In the genomic region with DNA sequence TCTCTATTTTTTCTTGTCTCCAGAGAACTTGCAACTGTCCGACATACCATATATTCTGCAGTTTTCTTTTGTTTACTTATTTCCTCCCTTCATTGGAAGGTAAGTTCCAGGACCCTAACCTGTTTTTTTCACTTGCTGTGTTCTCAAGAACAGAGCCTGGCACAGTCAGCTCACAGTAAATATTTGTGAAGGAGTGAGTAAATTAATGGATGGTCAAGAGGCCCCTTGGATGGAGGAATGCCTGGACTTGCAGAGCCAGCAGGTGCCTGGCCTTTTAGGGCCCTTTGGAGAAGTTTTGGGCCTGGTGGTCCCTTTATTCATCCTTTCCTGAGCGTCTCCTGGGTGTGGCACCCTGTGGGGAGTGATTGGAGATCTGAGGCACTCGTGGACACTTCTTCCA, we compare ENCODE assay signal across 20 cellular contexts.
DNase-seq lines count a peak whose midpoint lies in the region; ATAC-seq and TF ChIP-seq lines count a peak whose summit lies in the region.
"Had no signal": no experiment of that assay in that cellular context is flagged by ENCODE, and none has a peak within 500 bp of the region (broad histone marks: within the 10 kb centered on the region; RNA-seq: fewer than 3 reads in every experiment).

No MANE protein-coding gene starts in this region.

- TF ChIP-seq POLR2A in heart left ventricle (IDR thresholded peaks at IDR 0.05) (no peak), body of pancreas (IDR thresholded peaks at IDR 0.05) (no peak)

- no peak overlapping the region for H3K4me3 Mint-ChIP-seq in GM23338
- H3K4me3 Mint-ChIP-seq: B cell; CD4-positive, alpha-beta T cell; CD8-positive, alpha-beta T cell had no signal

- H3K9me3 Mint-ChIP-seq in GM23338 = peaks cover 45% of the 10 kb centered on the region
- H3K9me3 Mint-ChIP-seq: CD4-positive, alpha-beta T cell; CD8-positive, alpha-beta T cell had no signal

- no peak overlapping the region for H3K27ac Mint-ChIP-seq in GM23338
- H3K27ac Mint-ChIP-seq: B cell; CD4-positive, alpha-beta T cell; CD8-positive, alpha-beta T cell had no signal

- H3K27ac ChIP-seq in heart left ventricle = no peak overlapping the region
- peak overlapping the region; percentile 40 for H3K27ac ChIP-seq in hepatocyte
- no peak overlapping the region for H3K27ac ChIP-seq in lower lobe of right lung
- no peak overlapping the region for H3K27ac ChIP-seq in upper lobe of right lung
- H3K27ac ChIP-seq in body of pancreas = no peak overlapping the region
- no peak overlapping the region for H3K27ac ChIP-seq in GM23338 (ENCODE audit: low read depth)
- H3K27ac ChIP-seq: 22Rv1; A549; BLaER1 treated with 17β-estradiol and CSF1 and Interleukin-3, amounts not matched to agents 10 nM and 100 nM; C4-2B had no signal

- H4K20me1 ChIP-seq in hepatocyte (ENCODE audit: insufficient read depth, poor library complexity, severe bottlenecking) (no peaks in the 10 kb centered on the region), GM23338 (replicated peaks; ENCODE audit: insufficient read depth) (no peaks in the 10 kb centered on the region)
- H4K20me1 ChIP-seq: BLaER1 treated with 17β-estradiol and CSF1 and Interleukin-3, amounts not matched to agents 10 nM and 100 nM had no signal

- H3K27me3 Mint-ChIP-seq in GM23338 (ENCODE audit: insufficient read depth, low read depth, poor library complexity) = peaks cover 2% of the 10 kb centered on the region
- H3K27me3 Mint-ChIP-seq: B cell had no signal

- no peaks in the 10 kb centered on the region; the same call in 1 of the 2 replicates for H3F3A ChIP-seq in GM23338 (replicated peaks; ENCODE audit: low read depth)

- 66 to 80% (median 76%) methylated on average over 3 of the region's 3 CpGs for WGBS in heart left ventricle, 4 donors
- WGBS in hepatocyte (ENCODE audit: low lambda C conversion rate, missing lambda C conversion rate) = 82% methylated on average over 3 of the region's 3 CpGs
- WGBS in body of pancreas, 2 donors = 64 to 68% methylated on average over 2 to 3 of the region's 3 CpGs

- no peaks in the 10 kb centered on the region for H3K9me2 ChIP-seq in hepatocyte (replicated peaks; ENCODE audit: insufficient read depth)
- H3K9me2 ChIP-seq in GM23338 (ENCODE audit: insufficient read depth) = 0 out of 2 replicates have a peak, but pooled peaks cover 9% of the 10 kb centered on the region

- no peak overlapping the region for H3K4me2 ChIP-seq in hepatocyte
- H3K4me2 ChIP-seq in GM23338 = no peak overlapping the region
- H3K4me2 ChIP-seq: A549; BLaER1 treated with 17β-estradiol and CSF1 and Interleukin-3, amounts not matched to agents 10 nM and 100 nM had no signal

- peak; percentile 5 for DNase-seq in cardiac septum (ENCODE audit: low spot score)
- DNase-seq in heart left ventricle = no peak
- DNase-seq in hepatocyte (ENCODE audit: low spot score) = no peak
- no peak for DNase-seq in lower lobe of right lung
- DNase-seq in upper lobe of right lung = no peak
- DNase-seq in body of pancreas = no peak
- no peak for DNase-seq in mesenteric fat pad (ENCODE audit: low spot score)
- DNase-seq in GM23338 (ENCODE audit: low spot score) = no peak
- DNase-seq: AML-193; Caco-2; Calu3; CD4-positive, alpha-beta T cell; CD8-positive, alpha-beta T cell; DMS79 treated with DMSO at 0.1 percent for 48 hours; GF-D8 had no signal

- no peaks in the 10 kb centered on the region for H3K79me2 ChIP-seq in hepatocyte
- H3K79me2 ChIP-seq in GM23338 (replicated peaks; ENCODE audit: insufficient read depth) = no peaks in the 10 kb centered on the region

- ATAC-seq in heart left ventricle (no peak), lower lobe of right lung (peak; percentile 66 to 71), upper lobe of right lung (peak; percentile 74), body of pancreas (no peak), GM23338 (no peak)
- ATAC-seq: A549; CD8-positive, alpha-beta T cell had no signal

- H3K9me3 ChIP-seq in heart left ventricle = peaks cover 0 to 8% (median 0%) of the 10 kb centered on the region in 12 donors
- no peaks in the 10 kb centered on the region for H3K9me3 ChIP-seq in hepatocyte (ENCODE audit: low read depth)
- no peaks in the 10 kb centered on the region for H3K9me3 ChIP-seq in lower lobe of right lung
- no peaks in the 10 kb centered on the region for H3K9me3 ChIP-seq in upper lobe of right lung
- H3K9me3 ChIP-seq in body of pancreas = no peaks in the 10 kb centered on the region
- H3K9me3 ChIP-seq: A549, Caco-2 had no signal

- H3K27me3 ChIP-seq in heart left ventricle (peaks cover 0 to 9% (median 0%) of the 10 kb centered on the region in 9 donors), hepatocyte (no peaks in the 10 kb centered on the region), lower lobe of right lung (ENCODE audit: low read depth) (no peaks in the 10 kb centered on the region), upper lobe of right lung (no peaks in the 10 kb centered on the region), body of pancreas (no peaks in the 10 kb centered on the region), GM23338 (ENCODE audit: insufficient read depth) (peaks cover 4% of the 10 kb centered on the region; the same call in 1 of the 2 replicates)
- H3K27me3 ChIP-seq: BLaER1 treated with 17β-estradiol and CSF1 and Interleukin-3, amounts not matched to agents 10 nM and 100 nM had no signal

- peaks cover 2% of the 10 kb centered on the region for H3K4me1 Mint-ChIP-seq in GM23338
- H3K4me1 Mint-ChIP-seq: B cell had no signal

- no peak overlapping the region for H3K4me3 ChIP-seq in heart left ventricle
- H3K4me3 ChIP-seq in hepatocyte = no peak overlapping the region
- H3K4me3 ChIP-seq in lower lobe of right lung = no peak overlapping the region
- H3K4me3 ChIP-seq in upper lobe of right lung = no peak overlapping the region
- no peak overlapping the region for H3K4me3 ChIP-seq in body of pancreas
- no peak overlapping the region for H3K4me3 ChIP-seq in GM23338
- H3K4me3 ChIP-seq: A549; BLaER1 treated with 17β-estradiol and CSF1 and Interleukin-3, amounts not matched to agents 10 nM and 100 nM had no signal

- intact Hi-C loops in cardiac septum (cut with DNase I) = no loop called here
- intact Hi-C loops in heart left ventricle (cut with DNase I) = no loop called here
- intact Hi-C loops in lower lobe of right lung (cut with DNase I) = no loop called here
- intact Hi-C loops in upper lobe of right lung (cut with DNase I) = no loop called here
- intact Hi-C loops in body of pancreas (cut with DNase I) = no loop called here

- H2AFZ ChIP-seq in hepatocyte (no peak overlapping the region), GM23338 (no peak overlapping the region)

- peaks cover 23% of the 10 kb centered on the region for H3K36me3 Mint-ChIP-seq in GM23338 (ENCODE audit: low read depth)
- H3K36me3 Mint-ChIP-seq: CD8-positive, alpha-beta T cell had no signal

- no peaks in the 10 kb centered on the region for H3K36me3 ChIP-seq in heart left ventricle
- no peaks in the 10 kb centered on the region for H3K36me3 ChIP-seq in hepatocyte (replicated peaks; ENCODE audit: insufficient read depth, low read depth)
- H3K36me3 ChIP-seq in lower lobe of right lung = no peaks in the 10 kb centered on the region
- H3K36me3 ChIP-seq in upper lobe of right lung = no peaks in the 10 kb centered on the region
- H3K36me3 ChIP-seq in body of pancreas (replicated peaks in 1 of 2; ENCODE audit: insufficient read depth in 1 of 2, low read depth in 2 of 2) = no peaks in the 10 kb centered on the region
- no peaks in the 10 kb centered on the region for H3K36me3 ChIP-seq in GM23338 (ENCODE audit: insufficient read depth)
- H3K36me3 ChIP-seq: BLaER1 treated with 17β-estradiol and CSF1 and Interleukin-3, amounts not matched to agents 10 nM and 100 nM had no signal

- TF ChIP-seq CTCF in heart left ventricle (IDR thresholded peaks at IDR 0.05) (no peak), hepatocyte (IDR thresholded peaks at IDR 0.05; ENCODE audit: poor library complexity) (no peak), lower lobe of right lung (IDR thresholded peaks at IDR 0.05) (no peak), upper lobe of right lung (IDR thresholded peaks at IDR 0.05) (no peak), body of pancreas (IDR thresholded peaks at IDR 0.05) (no peak), GM23338 (conservative IDR thresholded peaks at IDR 0.05; ENCODE audit: low read depth in 2 of 2) (no peak)

- H3K4me1 ChIP-seq in heart left ventricle (no peaks in the 10 kb centered on the region), hepatocyte (ENCODE audit: insufficient read depth) (peaks cover 3% of the 10 kb centered on the region), lower lobe of right lung (no peaks in the 10 kb centered on the region), upper lobe of right lung (no peaks in the 10 kb centered on the region), body of pancreas (no peaks in the 10 kb centered on the region), GM23338 (ENCODE audit: insufficient read depth) (no peaks in the 10 kb centered on the region)
- H3K4me1 ChIP-seq: A549; BLaER1 treated with 17β-estradiol and CSF1 and Interleukin-3, amounts not matched to agents 10 nM and 100 nM; Caco-2 had no signal

TF ChIP-seq in GM23338, 12 proteins besides CTCF, POLR2A, EP300 and RAD21 (continues in another document):
- TF ChIP-seq JUNB (IDR thresholded peaks at IDR 0.05; ENCODE audit: unreplicated experiment) (no peak), ETS1 (IDR thresholded peaks at IDR 0.05) (no peak), EZH2phosphoT487 (IDR thresholded peaks at IDR 0.05; ENCODE audit: unreplicated experiment) (no peak), NANOG (IDR thresholded peaks at IDR 0.05; ENCODE audit: borderline replicate concordance) (no peak), STAT1 (IDR thresholded peaks at IDR 0.05; ENCODE audit: unreplicated experiment) (no peak), EZH2 (IDR thresholded peaks at IDR 0.05; ENCODE audit: low read depth, unreplicated experiment) (no peak), ZNF331 (CRISPR knock-in tag; IDR thresholded peaks at IDR 0.05; ENCODE audit: low read depth) (no peak), CREB1 (CRISPR knock-in tag; IDR thresholded peaks at IDR 0.05; ENCODE audit: low read depth) (no peak), POLR2AphosphoS5 (IDR thresholded peaks at IDR 0.05; ENCODE audit: low read depth) (no peak), ZNF114 (CRISPR knock-in tag; IDR thresholded peaks at IDR 0.05) (no peak)

Comparison
In these comparisons a context has a peak if more than half of its experiments do, and no peak if none do; other contexts are left out.
1. ATAC-seq: peak in lower lobe of right lung (2 of 2) and upper lobe of right lung (single experiment); none in heart left ventricle (0 of 4), body of pancreas (single experiment) and GM23338 (single experiment).